11 cellular contexts compared by ENCODE assay signal in the genomic region with DNA sequence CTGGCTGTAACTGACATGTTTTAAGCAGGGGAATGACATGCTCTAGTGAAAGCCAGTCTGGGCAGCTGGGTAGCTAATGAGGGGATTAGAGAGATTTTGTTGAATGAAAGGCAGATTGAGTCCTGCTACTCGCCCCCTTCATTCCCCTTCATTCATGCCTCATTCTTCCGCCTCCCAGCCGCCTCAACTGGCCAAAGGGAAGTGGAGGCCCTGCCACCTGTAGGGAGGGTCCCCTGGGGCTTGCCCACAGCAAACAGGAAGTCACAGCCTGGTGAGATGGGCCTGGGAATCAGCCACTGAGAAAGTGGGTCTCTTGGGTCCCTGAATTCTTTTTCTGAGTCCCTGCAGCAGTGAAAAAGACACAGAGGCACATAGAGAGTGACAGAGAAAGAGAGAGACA. TPM values are rescaled to one million over a fixed set of nuclear protein-coding genes. Genes with fewer than 3 reads are reported as not detected.
A peak's percentile ranks its signal among the peaks of the same experiment; 100 is the strongest.
DNase-seq lines count a peak whose midpoint lies in the region; ATAC-seq and TF ChIP-seq lines count a peak whose summit lies in the region.
"Had no signal": no experiment of that assay in that cellular context is flagged by ENCODE, and none has a peak within 500 bp of the region (broad histone marks: within the 10 kb centered on the region; RNA-seq: fewer than 3 reads in every experiment).

No MANE protein-coding gene starts in this region.

- no peak overlapping the region for H4K5ac ChIP-seq in H9 (ENCODE audit: insufficient read length, low read depth, low read length)

- no peak overlapping the region for H3K18ac ChIP-seq in H9 (ENCODE audit: insufficient read length, low read depth, low read length)

- H3K27ac ChIP-seq in H9 (ENCODE audit: insufficient read length, low read depth, low read length) (no peak overlapping the region), esophagus muscularis mucosa (replicated peaks in 1 of 4) (no peak overlapping the region)
- H3K27ac ChIP-seq: pancreas had no signal

- no peak overlapping the region for H2BK15ac ChIP-seq in H9 (ENCODE audit: low read depth, low read length)

- H3K23ac ChIP-seq in H9 (ENCODE audit: insufficient read length, low read depth, low read length), result no peak overlapping the region

- H2AK5ac ChIP-seq in H9 (ENCODE audit: insufficient read length, low read length), result no peak overlapping the region

- H3K79me2 ChIP-seq in H9 (ENCODE audit: insufficient read depth, low read length), result no peaks in the 10 kb centered on the region

- TF ChIP-seq POLR2A in esophagus muscularis mucosa (IDR thresholded peaks at IDR 0.05; ENCODE audit: low read depth), result no peak

- ATAC-seq in T-helper 17 cell, result peak; percentile 57
- ATAC-seq: pancreas had no signal

- no peak overlapping the region for H3T11ph ChIP-seq in H9 (ENCODE audit: low read length)

- no peak overlapping the region for H2BK12ac ChIP-seq in H9 (ENCODE audit: insufficient read length, low read depth, low read length)

- H3K9me3 ChIP-seq in H9 (ENCODE audit: control insufficient read depth, low read depth, low read length), result no peaks in the 10 kb centered on the region
- no peaks in the 10 kb centered on the region for H3K9me3 ChIP-seq in T-helper 17 cell (ENCODE audit: control insufficient read depth, low read length, poor library complexity, severe bottlenecking)
- no peaks in the 10 kb centered on the region for H3K9me3 ChIP-seq in esophagus muscularis mucosa
- H3K9me3 ChIP-seq: pancreas had no signal

- no peak overlapping the region for H4K8ac ChIP-seq in H9 (replicated peaks; ENCODE audit: insufficient read length, low read depth, low read length)

- no peak overlapping the region for H3K9ac ChIP-seq in H9 (ENCODE audit: extremely low read depth, insufficient read length, low read length)

- no peak overlapping the region for H3K4me2 ChIP-seq in H9 (ENCODE audit: insufficient read depth, insufficient read length, low read length)

- no peaks in the 10 kb centered on the region for H3K36me3 ChIP-seq in esophagus muscularis mucosa
- H3K36me3 ChIP-seq: pancreas had no signal

- H3K27me3 Mint-ChIP-seq in H9 (ENCODE audit: low read depth) (peaks cover 4% of the 10 kb centered on the region), T-helper 17 cell (no peaks in the 10 kb centered on the region), nephron (ENCODE audit: low read depth) (peaks cover 8% of the 10 kb centered on the region)

- TF ChIP-seq CTCF in H9 (conservative IDR thresholded peaks at IDR 0.05), result no peak
- no peak for TF ChIP-seq CTCF in nephron (IDR thresholded peaks at IDR 0.05; ENCODE audit: unreplicated experiment in 3 of 3)
- TF ChIP-seq CTCF in esophagus muscularis mucosa (IDR thresholded peaks at IDR 0.05), result no peak

- no peak for TF ChIP-seq EP300 in esophagus muscularis mucosa (IDR thresholded peaks at IDR 0.05)

- WGBS in H9 (ENCODE audit: extremely low coverage, insufficient read length, low lambda C conversion rate), result no CpG with 5 or more reads among the region's 3 CpGs
- 70% methylated on average over 3 of the region's 3 CpGs for WGBS in esophagus muscularis mucosa

- no peaks in the 10 kb centered on the region; a peak in 1 of 7 replicates for H3K36me3 Mint-ChIP-seq in H9 (ENCODE audit: insufficient read depth in 1 of 3, low read depth in 3 of 3)
- H3K36me3 Mint-ChIP-seq in T-helper 17 cell (ENCODE audit: low read depth), result no peaks in the 10 kb centered on the region
- no peaks in the 10 kb centered on the region for H3K36me3 Mint-ChIP-seq in nephron (ENCODE audit: low read depth)

- H3K56ac ChIP-seq in H9 (ENCODE audit: insufficient read length, low read depth, low read length), result no peak overlapping the region

- no peak overlapping the region for H2BK20ac ChIP-seq in H9 (ENCODE audit: low read depth, low read length, poor library complexity, severe bottlenecking)

- DNase-seq in GF-D8 (lab: John Stamatoyannopoulos, UW) (peak; percentile 66), H9 (no peak), T-helper 17 cell (no peak), A172 (ENCODE audit: low spot score) (no peak), esophagus muscularis mucosa (ENCODE audit: extremely low spot score) (no peak)
- DNase-seq in stimulated activated CD4-positive, alpha-beta T cell treated with anti-CD3 and anti-CD28 coated beads, Interleukin-4, amount 100 ng/mL, for 4 hours, result no peak
- DNase-seq: GOT3, NCI-H2081, pancreas had no signal

- no peaks in the 10 kb centered on the region for H3K27me3 ChIP-seq in H9 (ENCODE audit: insufficient read depth, low read length)
- H3K27me3 ChIP-seq in esophagus muscularis mucosa, result no peaks in the 10 kb centered on the region
- H3K27me3 ChIP-seq: pancreas had no signal

- peak overlapping the region in 2 of 3 experiments; percentile 88 to 94; a peak in 5 of 7 replicates for H3K27ac Mint-ChIP-seq in H9
- H3K27ac Mint-ChIP-seq in T-helper 17 cell, result no peak overlapping the region
- peak overlapping the region in 2 of 3 experiments; percentile 12 to 31 for H3K27ac Mint-ChIP-seq in nephron

- no peaks in the 10 kb centered on the region for H4K20me1 ChIP-seq in H9 (ENCODE audit: control insufficient read depth, insufficient read depth, insufficient read length)

- no peak overlapping the region for H3K4ac ChIP-seq in H9 (ENCODE audit: low read depth, low read length)

- H3K4me3 Mint-ChIP-seq in H9 (no peak overlapping the region; a peak in 1 of 5 replicates), T-helper 17 cell (peak overlapping the region; percentile 78), nephron (no peak overlapping the region)

- intact Hi-C loops in esophagus muscularis mucosa (cut with DNase I), result no loop called here

- H2BK5ac ChIP-seq in H9 (ENCODE audit: insufficient read length, low read length), result no peak overlapping the region

- H2BK120ac ChIP-seq in H9 (ENCODE audit: low read depth, low read length, poor library complexity, severe bottlenecking), result no peak overlapping the region

- no peak overlapping the region for H3K14ac ChIP-seq in H9 (ENCODE audit: insufficient read depth, low read length)

- H3K23me2 ChIP-seq in H9 (ENCODE audit: insufficient read length, low read depth, low read length, poor library complexity, severe bottlenecking), result peaks cover 2% of the 10 kb centered on the region

- no peak overlapping the region for H4K91ac ChIP-seq in H9 (ENCODE audit: insufficient read length, low read depth, low read length)

- H3K79me1 ChIP-seq in H9 (ENCODE audit: insufficient read depth, low read depth, low read length, poor library complexity, severe bottlenecking), result no peaks in the 10 kb centered on the region

- H3K4me1 ChIP-seq in H9 (ENCODE audit: insufficient read depth, low read length) (no peaks in the 10 kb centered on the region), esophagus muscularis mucosa (peaks cover 0 to 5% (median 5%) of the 10 kb centered on the region in 4 donors)

- H3K9me3 Mint-ChIP-seq in H9 (no peaks in the 10 kb centered on the region), nephron (no peaks in the 10 kb centered on the region)

- H3K4me1 Mint-ChIP-seq in H9, result peaks cover 6 to 11% of the 10 kb centered on the region in 2 experiments
- H3K4me1 Mint-ChIP-seq in T-helper 17 cell, result peaks cover 17% of the 10 kb centered on the region
- peaks cover 4% of the 10 kb centered on the region for H3K4me1 Mint-ChIP-seq in nephron

- H3K4me3 ChIP-seq in esophagus muscularis mucosa, result no peak overlapping the region
- H3K4me3 ChIP-seq: pancreas had no signal

- no peak overlapping the region for H2AFZ ChIP-seq in H9 (ENCODE audit: low read length)

RNA-seq across cellular contexts. Expression of a gene that starts 1.1 kb away (rescaled TPM):
- total RNA-seq in H9 (2021) (0.50 and 1.4 TPM in 2 replicates), T-helper 17 cell (1 to 10 TPM in 1 of 2 donors, not detected in 1; 4.0 TPM), esophagus muscularis mucosa (under 1 TPM in 1 of 4 donors, not detected in 3; 0.66 TPM)
- not detected in 2 replicates for total RNA-seq in A172 (2014; rRNA removed; shearing (Covaris generic))
- total RNA-seq: SK-MEL-5 had no signal

RNA-seq across cellular contexts. Expression of a gene that starts 5.6 kb away (rescaled TPM):
- total RNA-seq in H9 (2021) (14.4 and 17.5 TPM in 2 replicates), T-helper 17 cell (10 to 100 TPM; 25.2 to 25.3 TPM), esophagus muscularis mucosa (10 to 100 TPM; 15.0 to 27.2 (median 16.7) TPM)
- 46.0 and 64.3 TPM in 2 replicates for total RNA-seq in A172 (2014; rRNA removed; shearing (Covaris generic))

RNA-seq across cellular contexts. Expression of a gene that starts 20.1 kb away (rescaled TPM):
- total RNA-seq in H9 (2021) (68.8 and 73.8 TPM in 2 replicates), T-helper 17 cell (10 to 100 TPM; 67.7 to 70.9 TPM), esophagus muscularis mucosa (10 to 100 TPM; 15.6 to 30.3 (median 20.3) TPM)
- 27.2 and 28.1 TPM in 2 replicates for total RNA-seq in A172 (2014; rRNA removed; shearing (Covaris generic))

RNA-seq across cellular contexts. Expression of a gene that starts 43.9 kb away (rescaled TPM):
- total RNA-seq in H9 (2021) (38.6 and 40.2 TPM in 2 replicates), T-helper 17 cell (10 to 100 TPM; 24.4 to 28.1 TPM), esophagus muscularis mucosa (10 to 100 TPM; 12.9 to 36.0 (median 21.8) TPM)
- 44.7 and 49.9 TPM in 2 replicates for total RNA-seq in A172 (2014; rRNA removed; shearing (Covaris generic))

RNA-seq across cellular contexts. Expression of a gene that starts 52.4 kb away (rescaled TPM):
- total RNA-seq in H9 (2021), result 3.9 and 4.6 TPM in 2 replicates
- 1 to 10 TPM in 1 of 2 donors, under 1 TPM in 1; 0.75 to 1.7 TPM for total RNA-seq in T-helper 17 cell
- 0.14 and 1.1 TPM in 2 replicates for total RNA-seq in A172 (2014; rRNA removed; shearing (Covaris generic))
- total RNA-seq in esophagus muscularis mucosa, result under 1 TPM in 1 of 4 donors, not detected in 3; 0.86 TPM
- total RNA-seq: SK-MEL-5 had no signal
